Comparison of ENCODE assay signal across 12 cellular contexts in genomic region chrX:153651540-153652079, GRCh38. TPM values are rescaled to one million over a fixed set of nuclear protein-coding genes. Genes with fewer than 3 reads are reported as not detected.
DNase-seq lines count a peak whose midpoint lies in the region; ATAC-seq and TF ChIP-seq lines count a peak whose summit lies in the region.
"Had no signal": no experiment of that assay in that cellular context is flagged by ENCODE, and none has a peak within 500 bp of the region (broad histone marks: within the 10 kb centered on the region; RNA-seq: fewer than 3 reads in every experiment).

No MANE protein-coding gene starts in this region.

- H3K9ac ChIP-seq in H9 (ENCODE audit: extremely low read depth, insufficient read length, low read length) = no peak overlapping the region

- H3K9me3 ChIP-seq in H9 (ENCODE audit: control insufficient read depth, low read depth, low read length) = peaks cover 22% of the 10 kb centered on the region
- peaks cover 12% of the 10 kb centered on the region for H3K9me3 ChIP-seq in WERI-Rb-1 (ENCODE audit: severe bottlenecking)
- H3K9me3 ChIP-seq in mucosa of descending colon = no peaks in the 10 kb centered on the region

- H3K4me3 Mint-ChIP-seq in H9 = no peak overlapping the region
- H3K4me3 Mint-ChIP-seq: stimulated activated naive CD8-positive, alpha-beta T cell treated with anti-CD3 and anti-CD28 coated beads, Interleukin-15, Interleukin-2, amounts not matched to agents 100 ng/mL and 50 ng/mL, for 24 hours had no signal

- intact Hi-C loops in mucosa of descending colon (cut with DNase I, micrococcal nuclease) = no loop called here

- no peak overlapping the region for H4K91ac ChIP-seq in H9 (ENCODE audit: insufficient read length, low read depth, low read length)

- H2AK5ac ChIP-seq in H9 (ENCODE audit: insufficient read length, low read length) = no peak overlapping the region

- H3K4me3 ChIP-seq in WERI-Rb-1 (ENCODE audit: low read depth, low read length) (no peak overlapping the region), mucosa of descending colon (no peak overlapping the region)

- no peak overlapping the region for H2BK15ac ChIP-seq in H9 (ENCODE audit: low read depth, low read length)

- ATAC-seq in mucosa of descending colon (peak; percentile 45), HG03025 (IDR thresholded peaks at IDR 0.05; ENCODE audit: low FRiP score, unreplicated experiment) (no peak)

- H2BK120ac ChIP-seq in H9 (ENCODE audit: low read depth, low read length, poor library complexity, severe bottlenecking) = no peak overlapping the region

- peaks cover 0 to 2% (median 0%) of the 10 kb centered on the region in 3 experiments; a peak in 3 of 7 replicates for H3K36me3 Mint-ChIP-seq in H9 (ENCODE audit: insufficient read depth in 1 of 3, low read depth in 3 of 3)

- no peak overlapping the region for H2AFZ ChIP-seq in H9 (ENCODE audit: low read length)

- no peak overlapping the region for H4K5ac ChIP-seq in H9 (ENCODE audit: insufficient read length, low read depth, low read length)

- H2BK5ac ChIP-seq in H9 (ENCODE audit: insufficient read length, low read length) = no peak overlapping the region

- no peak overlapping the region for H3K18ac ChIP-seq in H9 (ENCODE audit: insufficient read length, low read depth, low read length)

- no CpG with 5 or more reads among the region's 9 CpGs for WGBS in H9 (ENCODE audit: extremely low coverage, insufficient read length, low lambda C conversion rate)

- peaks cover 58 to 64% of the 10 kb centered on the region in 2 experiments for H3K9me3 Mint-ChIP-seq in H9
- H3K9me3 Mint-ChIP-seq: stimulated activated naive CD8-positive, alpha-beta T cell treated with anti-CD3 and anti-CD28 coated beads, Interleukin-15, Interleukin-2, amounts not matched to agents 100 ng/mL and 50 ng/mL, for 24 hours had no signal

- H3K4ac ChIP-seq in H9 (ENCODE audit: low read depth, low read length) = no peak overlapping the region

- H3K14ac ChIP-seq in H9 (ENCODE audit: insufficient read depth, low read length) = no peak overlapping the region

- TF ChIP-seq CTCF in H9 (conservative IDR thresholded peaks at IDR 0.05) = peak; percentile 46
- peak; percentile 71 for TF ChIP-seq CTCF in WERI-Rb-1 (IDR thresholded peaks at IDR 0.05; ENCODE audit: low read depth, low read length)
- no peak for TF ChIP-seq CTCF in mucosa of descending colon (IDR thresholded peaks at IDR 0.05)

- H2BK20ac ChIP-seq in H9 (ENCODE audit: low read depth, low read length, poor library complexity, severe bottlenecking) = no peak overlapping the region

- H4K8ac ChIP-seq in H9 (replicated peaks; ENCODE audit: insufficient read length, low read depth, low read length) = no peak overlapping the region

- no peak overlapping the region for H3K27ac Mint-ChIP-seq in H9
- H3K27ac Mint-ChIP-seq: stimulated activated naive CD8-positive, alpha-beta T cell treated with anti-CD3 and anti-CD28 coated beads, Interleukin-15, Interleukin-2, amounts not matched to agents 100 ng/mL and 50 ng/mL, for 24 hours had no signal

- peak; percentile 58 for DNase-seq in DMS 273 (lab: John Stamatoyannopoulos, UW; ENCODE audit: unreplicated experiment)
- DNase-seq in DMS 273 treated with DMSO at 0.1 percent for 48 hours (lab: John Stamatoyannopoulos, UW) = no peak
- DNase-seq in H9 = peak; percentile 35
- DNase-seq in WERI-Rb-1 = peak; percentile 56
- no peak for DNase-seq in mucosa of descending colon
- no peak for DNase-seq in cerebellar nuclear complex (lab: John Stamatoyannopoulos, UW)
- DNase-seq in amniotic stem cell (lab: John Stamatoyannopoulos, UW) = no peak
- DNase-seq: activated CD4-positive, alpha-beta T cell treated with anti-CD3 and anti-CD28 coated beads, Interleukin-2, amount 50 U/mL, for 48 hours; NCI-H510A treated with DMSO at 0.1 percent for 48 hours had no signal

- H3K36me3 ChIP-seq in WERI-Rb-1 = no peaks in the 10 kb centered on the region
- no peaks in the 10 kb centered on the region for H3K36me3 ChIP-seq in mucosa of descending colon (ENCODE audit: low read depth)

- no peak overlapping the region for H3K23ac ChIP-seq in H9 (ENCODE audit: insufficient read length, low read depth, low read length)

- H3K4me1 Mint-ChIP-seq in H9 = peaks cover 2 to 3% of the 10 kb centered on the region in 2 experiments; a peak in 1 of 4 replicates

- H3K23me2 ChIP-seq in H9 (ENCODE audit: insufficient read length, low read depth, low read length, poor library complexity, severe bottlenecking) = peaks cover 3% of the 10 kb centered on the region

- peaks cover 31% of the 10 kb centered on the region for H3K27me3 Mint-ChIP-seq in H9 (ENCODE audit: low read depth)

- no peak overlapping the region for H3T11ph ChIP-seq in H9 (ENCODE audit: low read length)

- no peaks in the 10 kb centered on the region for H3K79me2 ChIP-seq in H9 (ENCODE audit: insufficient read depth, low read length)

- H3K79me1 ChIP-seq in H9 (ENCODE audit: insufficient read depth, low read depth, low read length, poor library complexity, severe bottlenecking) = no peaks in the 10 kb centered on the region

- no peak overlapping the region for H3K56ac ChIP-seq in H9 (ENCODE audit: insufficient read length, low read depth, low read length)

- no peak overlapping the region for H3K27ac ChIP-seq in H9 (ENCODE audit: insufficient read length, low read depth, low read length)
- no peak overlapping the region for H3K27ac ChIP-seq in WERI-Rb-1

- H4K20me1 ChIP-seq in H9 (ENCODE audit: control insufficient read depth, insufficient read depth, insufficient read length) = peaks cover 2% of the 10 kb centered on the region

- H3K4me2 ChIP-seq in H9 (ENCODE audit: insufficient read depth, insufficient read length, low read length) = no peak overlapping the region

- H3K27me3 ChIP-seq in H9 (ENCODE audit: insufficient read depth, low read length) = peaks cover 18% of the 10 kb centered on the region
- H3K27me3 ChIP-seq in WERI-Rb-1 (ENCODE audit: insufficient read depth, low read depth, severe bottlenecking) = peaks cover 7% of the 10 kb centered on the region

- H3K4me1 ChIP-seq in H9 (ENCODE audit: insufficient read depth, low read length) (no peaks in the 10 kb centered on the region), mucosa of descending colon (ENCODE audit: low read depth) (no peaks in the 10 kb centered on the region)

- no peak overlapping the region for H2BK12ac ChIP-seq in H9 (ENCODE audit: insufficient read length, low read depth, low read length)

RNA-seq across cellular contexts. Expression of gene DUSP9, which starts 4.6 kb away (rescaled TPM):
- total RNA-seq in H9 (2021) (2.3 and 2.4 TPM in 2 replicates), mucosa of descending colon (not detected)

RNA-seq across cellular contexts. Expression of gene PNCK, which starts 22.0 kb away (rescaled TPM):
- total RNA-seq in H9 (2021) (26.2 and 26.8 TPM in 2 replicates), mucosa of descending colon (10 to 100 TPM in 1 of 3 donors, 1 to 10 TPM in 2; 4.6 to 63.0 (median 5.5) TPM)
- total RNA-seq: dermis microvascular lymphatic vessel endothelial cell had no signal

RNA-seq across cellular contexts. Expression of gene SLC6A8, which starts 36.1 kb away (rescaled TPM):
- 229 and 231 TPM in 2 replicates for total RNA-seq in H9 (2021)
- total RNA-seq in mucosa of descending colon = 100 to 1,000 TPM; 214 to 313 (median 251) TPM

RNA-seq across cellular contexts. Expression of gene CCNQ, which starts 52.7 kb away (rescaled TPM):
- total RNA-seq in H9 (2021) (16.1 and 18.4 TPM in 2 replicates), mucosa of descending colon (10 to 100 TPM; 13.1 to 19.9 (median 16.0) TPM)

Comparison
In these comparisons a context has a peak if more than half of its experiments do, and no peak if none do; other contexts are left out.
1. DNase-seq: peak in DMS 273 (single experiment), H9 (single experiment) and WERI-Rb-1 (single experiment); none in DMS 273 treated with DMSO at 0.1 percent for 48 hours (single experiment), mucosa of descending colon (0 of 3), cerebellar nuclear complex (0 of 2) and amniotic stem cell (single experiment).